Comparison of ENCODE assay signal across 18 cellular contexts in the genomic region with DNA sequence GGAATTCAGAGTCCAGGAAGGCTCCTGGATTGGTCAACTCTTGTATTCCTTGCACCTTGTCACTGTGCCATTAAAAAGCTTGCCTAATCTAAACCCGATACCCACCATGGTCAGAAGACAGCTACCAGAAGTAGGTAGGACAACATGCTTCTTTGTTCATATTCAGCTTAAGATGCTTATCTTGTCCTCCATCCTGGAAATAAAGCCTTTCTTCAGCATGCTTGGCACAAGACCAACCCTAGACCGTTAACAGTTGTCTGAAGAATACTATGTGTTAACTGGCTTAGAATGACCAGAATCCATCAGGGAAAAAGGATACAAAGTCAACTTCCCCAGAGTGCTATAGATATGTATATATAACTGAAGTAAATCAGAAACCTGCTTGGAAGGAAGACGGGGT.
A peak's percentile ranks its signal among the peaks of the same experiment; 100 is the strongest.
DNase-seq lines count a peak whose midpoint lies in the region; ATAC-seq and TF ChIP-seq lines count a peak whose summit lies in the region.
"Had no signal": no experiment of that assay in that cellular context is flagged by ENCODE, and none has a peak within 500 bp of the region (broad histone marks: within the 10 kb centered on the region; RNA-seq: fewer than 3 reads in every experiment).

No MANE protein-coding gene starts in this region.

- H3K4me2 ChIP-seq in SK-N-SH, result no peak overlapping the region
- H3K4me2 ChIP-seq: PC-9 had no signal

- no peak overlapping the region for H2AFZ ChIP-seq in SK-N-SH (ENCODE audit: low read depth)
- H2AFZ ChIP-seq: PC-9 had no signal

- H3K27ac Mint-ChIP-seq in natural killer cell treated with Interleukin-12 subunit alpha and Interleukin-12 subunit beta and Interleukin-15 and Interleukin-18, amount 100 ng/mL, for 72 hours, result no peak overlapping the region
- H3K27ac Mint-ChIP-seq: CD8-positive, alpha-beta memory T cell had no signal

- peaks cover 7% of the 10 kb centered on the region for H3K36me3 Mint-ChIP-seq in natural killer cell treated with Interleukin-12 subunit alpha and Interleukin-12 subunit beta and Interleukin-15 and Interleukin-18, amount 100 ng/mL, for 72 hours

- no peak overlapping the region for H3K4me3 ChIP-seq in SK-N-SH (ENCODE audit: low read depth in 2 of 2, low read length in 1 of 2)
- H3K4me3 ChIP-seq: BLaER1 treated with 17β-estradiol and CSF1 and Interleukin-3, amounts not matched to agents 10 nM and 100 nM; PC-9; SK-N-MC had no signal

- no peaks in the 10 kb centered on the region for H3K4me1 Mint-ChIP-seq in natural killer cell treated with Interleukin-12 subunit alpha and Interleukin-12 subunit beta and Interleukin-15 and Interleukin-18, amount 100 ng/mL, for 72 hours (ENCODE audit: low read depth in 2 of 2)
- H3K4me1 Mint-ChIP-seq: CD8-positive, alpha-beta memory T cell had no signal

- TF ChIP-seq CTCF in SK-N-SH (IDR thresholded peaks at IDR 0.05), result no peak

- no peak overlapping the region for H3K27ac ChIP-seq in SK-N-SH (ENCODE audit: low read depth in 2 of 2, low read length in 1 of 2)
- H3K27ac ChIP-seq: BLaER1 treated with 17β-estradiol and CSF1 and Interleukin-3, amounts not matched to agents 10 nM and 100 nM; PC-9; SK-N-MC had no signal

- H3K9me3 Mint-ChIP-seq in natural killer cell treated with Interleukin-12 subunit alpha and Interleukin-12 subunit beta and Interleukin-15 and Interleukin-18, amount 100 ng/mL, for 72 hours, result peaks cover 4% of the 10 kb centered on the region

- no peaks in the 10 kb centered on the region for H3K79me2 ChIP-seq in SK-N-SH (ENCODE audit: insufficient read depth)

- H3K4me1 ChIP-seq in SK-N-SH (ENCODE audit: control insufficient read depth in 1 of 2, insufficient read depth in 2 of 2, low read depth in 1 of 2, low read length in 1 of 2), result no peaks in the 10 kb centered on the region

- ATAC-seq in SK-N-SH treated with all-trans-retinoic acid at 6 μM for 48 hours (no peak), GM19463 (IDR thresholded peaks at IDR 0.05; ENCODE audit: unreplicated experiment) (no peak), GM21825 (IDR thresholded peaks at IDR 0.05; ENCODE audit: unreplicated experiment) (no peak)
- no peak for ATAC-seq in natural killer cell treated with Interleukin-12 subunit alpha and Interleukin-12 subunit beta and Interleukin-15 and Interleukin-18, amount 100 ng/mL, for 72 hours

- H3K4me3 Mint-ChIP-seq in natural killer cell treated with Interleukin-12 subunit alpha and Interleukin-12 subunit beta and Interleukin-15 and Interleukin-18, amount 100 ng/mL, for 72 hours, result no peak overlapping the region
- H3K4me3 Mint-ChIP-seq: CD8-positive, alpha-beta memory T cell had no signal

- no peak for DNase-seq in SK-N-SH
- peak; percentile 72 for DNase-seq in NCI-H2196 (lab: John Stamatoyannopoulos, UW; ENCODE audit: unreplicated experiment)
- DNase-seq in astrocyte of the hippocampus (ENCODE audit: low read depth, low spot score), result peak; percentile 7
- DNase-seq in myocyte (ENCODE audit: low read depth), result peak; percentile 6
- no peak for DNase-seq in natural killer cell treated with Interleukin-12 subunit alpha and Interleukin-12 subunit beta and Interleukin-15 and Interleukin-18, amount 100 ng/mL, for 72 hours (ENCODE audit: low spot score)
- DNase-seq: CD8-positive, alpha-beta memory T cell; H7; NCI-H1417; NCI-H187 treated with DMSO at 0.1 percent for 48 hours; NCI-H345; NCI-H526; PC-9; T-helper 1 cell had no signal

- CTCF ChIA-PET in SK-N-SH (lab: Yijun Ruan, JAX), result interaction anchor here (1.5 kb wide), 1 partner anchor 333 kb away, joined by 4 read pairs; no protein-coding TSS in a partner anchor

- WGBS in SK-N-SH (ENCODE audit: low lambda C conversion rate), result 82% methylated on average over 3 of the region's 3 CpGs

- H3F3A ChIP-seq in SK-N-SH (replicated peaks; ENCODE audit: insufficient read depth), result no peaks in the 10 kb centered on the region

- H3K36me3 ChIP-seq in SK-N-SH (replicated peaks in 1 of 2; ENCODE audit: control insufficient read depth in 1 of 2, insufficient read depth in 2 of 2, low read length in 1 of 2), result peaks cover 0 to 6% of the 10 kb centered on the region in 2 experiments

- H3K9me2 ChIP-seq in SK-N-SH, result no peaks in the 10 kb centered on the region

- no peak for TF ChIP-seq RAD21 in SK-N-SH (IDR thresholded peaks at IDR 0.05; ENCODE audit: low read length)

- H3K9ac ChIP-seq in SK-N-SH, result no peak overlapping the region
- H3K9ac ChIP-seq: BLaER1 treated with 17β-estradiol and CSF1 and Interleukin-3, amounts not matched to agents 10 nM and 100 nM had no signal

- no peaks in the 10 kb centered on the region for H3K27me3 ChIP-seq in SK-N-SH (ENCODE audit: insufficient read depth)
- H3K27me3 ChIP-seq: BLaER1 treated with 17β-estradiol and CSF1 and Interleukin-3, amounts not matched to agents 10 nM and 100 nM had no signal

- POLR2A ChIA-PET in SK-N-SH (lab: Yijun Ruan, JAX), result no interaction called here

- TF ChIP-seq EP300 in SK-N-SH (IDR thresholded peaks at IDR 0.05; ENCODE audit: borderline replicate concordance in 1 of 2, low read depth in 1 of 2, low read length in 1 of 2), result no peak

- H4K20me1 ChIP-seq in SK-N-SH (ENCODE audit: insufficient read depth), result no peaks in the 10 kb centered on the region
- H4K20me1 ChIP-seq: BLaER1 treated with 17β-estradiol and CSF1 and Interleukin-3, amounts not matched to agents 10 nM and 100 nM had no signal

- H3K9me3 ChIP-seq in SK-N-SH, result no peaks in the 10 kb centered on the region

- no peaks in the 10 kb centered on the region for H3K27me3 Mint-ChIP-seq in natural killer cell treated with Interleukin-12 subunit alpha and Interleukin-12 subunit beta and Interleukin-15 and Interleukin-18, amount 100 ng/mL, for 72 hours
- H3K27me3 Mint-ChIP-seq: CD8-positive, alpha-beta memory T cell had no signal

TF ChIP-seq in SK-N-SH, 30 proteins besides CTCF, POLR2A, EP300 and RAD21:
- peak; percentile 36; the same call in 1 of the 2 replicates for TF ChIP-seq NFIC (IDR thresholded peaks at IDR 0.05; ENCODE audit: borderline replicate concordance)
- TF ChIP-seq, protein P1, sequence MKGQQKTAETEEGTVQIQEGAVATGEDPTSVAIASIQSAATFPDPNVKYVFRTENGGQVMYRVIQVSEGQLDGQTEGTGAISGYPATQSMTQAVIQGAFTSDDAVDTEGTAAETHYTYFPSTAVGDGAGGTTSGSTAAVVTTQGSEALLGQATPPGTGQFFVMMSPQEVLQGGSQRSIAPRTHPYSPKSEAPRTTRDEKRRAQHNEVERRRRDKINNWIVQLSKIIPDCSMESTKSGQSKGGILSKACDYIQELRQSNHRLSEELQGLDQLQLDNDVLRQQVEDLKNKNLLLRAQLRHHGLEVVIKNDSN (IDR thresholded peaks at IDR 0.05; ENCODE audit: borderline replicate concordance, low read depth), result no peak
- TF ChIP-seq, protein P2, sequence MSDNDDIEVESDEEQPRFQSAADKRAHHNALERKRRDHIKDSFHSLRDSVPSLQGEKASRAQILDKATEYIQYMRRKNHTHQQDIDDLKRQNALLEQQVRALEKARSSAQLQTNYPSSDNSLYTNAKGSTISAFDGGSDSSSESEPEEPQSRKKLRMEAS (IDR thresholded peaks at IDR 0.05; ENCODE audit: low read depth), result no peak
- TF ChIP-seq SIN3A (IDR thresholded peaks at IDR 0.05; ENCODE audit: borderline replicate concordance, low read depth, low read length), result no peak
- TF ChIP-seq TCF12 (IDR thresholded peaks at IDR 0.05), result peak; percentile 35; the same call in 1 of the 2 replicates
- TF ChIP-seq GATA2 (CRISPR knock-in tag; IDR thresholded peaks at IDR 0.05), result no peak
- TF ChIP-seq, protein P3, sequence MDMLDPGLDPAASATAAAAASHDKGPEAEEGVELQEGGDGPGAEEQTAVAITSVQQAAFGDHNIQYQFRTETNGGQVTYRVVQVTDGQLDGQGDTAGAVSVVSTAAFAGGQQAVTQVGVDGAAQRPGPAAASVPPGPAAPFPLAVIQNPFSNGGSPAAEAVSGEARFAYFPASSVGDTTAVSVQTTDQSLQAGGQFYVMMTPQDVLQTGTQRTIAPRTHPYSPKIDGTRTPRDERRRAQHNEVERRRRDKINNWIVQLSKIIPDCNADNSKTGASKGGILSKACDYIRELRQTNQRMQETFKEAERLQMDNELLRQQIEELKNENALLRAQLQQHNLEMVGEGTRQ (IDR thresholded peaks at IDR 0.05; ENCODE audit: borderline replicate concordance, low read depth, low read length), result no peak

TF ChIP-seq in SK-N-SH treated with all-trans-retinoic acid at 6 μM for 48 hours, 23 proteins besides CTCF, POLR2A, EP300 and RAD21 (continues in another document):
- TF ChIP-seq ZC3H10 (CRISPR knock-in tag; IDR thresholded peaks at IDR 0.05) (no peak), OSR1 (CRISPR knock-in tag; IDR thresholded peaks at IDR 0.05) (no peak), TCF4 (CRISPR knock-in tag; IDR thresholded peaks at IDR 0.05; ENCODE audit: borderline replicate concordance) (no peak), ZFP30 (CRISPR knock-in tag; IDR thresholded peaks at IDR 0.05) (no peak)
- TF ChIP-seq, protein P4, sequence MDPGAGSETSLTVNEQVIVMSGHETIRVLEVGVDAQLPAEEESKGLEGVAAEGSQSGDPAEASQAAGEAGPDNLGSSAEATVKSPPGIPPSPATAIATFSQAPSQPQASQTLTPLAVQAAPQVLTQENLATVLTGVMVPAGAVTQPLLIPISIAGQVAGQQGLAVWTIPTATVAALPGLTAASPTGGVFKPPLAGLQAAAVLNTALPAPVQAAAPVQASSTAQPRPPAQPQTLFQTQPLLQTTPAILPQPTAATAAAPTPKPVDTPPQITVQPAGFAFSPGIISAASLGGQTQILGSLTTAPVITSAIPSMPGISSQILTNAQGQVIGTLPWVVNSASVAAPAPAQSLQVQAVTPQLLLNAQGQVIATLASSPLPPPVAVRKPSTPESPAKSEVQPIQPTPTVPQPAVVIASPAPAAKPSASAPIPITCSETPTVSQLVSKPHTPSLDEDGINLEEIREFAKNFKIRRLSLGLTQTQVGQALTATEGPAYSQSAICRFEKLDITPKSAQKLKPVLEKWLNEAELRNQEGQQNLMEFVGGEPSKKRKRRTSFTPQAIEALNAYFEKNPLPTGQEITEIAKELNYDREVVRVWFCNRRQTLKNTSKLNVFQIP (CRISPR knock-in tag; IDR thresholded peaks at IDR 0.05; ENCODE audit: borderline replicate concordance, low read depth), result no peak

Comparison
In these comparisons a context has a peak if more than half of its experiments do, and no peak if none do; other contexts are left out.
1. DNase-seq: peak in NCI-H2196 (single experiment), astrocyte of the hippocampus (single experiment) and myocyte (single experiment); none in SK-N-SH (single experiment) and natural killer cell treated with Interleukin-12 subunit alpha and Interleukin-12 subunit beta and Interleukin-15 and Interleukin-18, amount 100 ng/mL, for 72 hours (single experiment).